ENCODE assay signal across 9 cellular contexts in genomic region chr22:46592390-46592872, GRCh38. TPM values are rescaled to one million over a fixed set of nuclear protein-coding genes. Genes with fewer than 3 reads are reported as not detected.
DNase-seq lines count a peak whose midpoint lies in the region; FAIRE-seq and TF ChIP-seq lines count a peak whose summit lies in the region.
"Had no signal": no experiment of that assay in that cellular context is flagged by ENCODE, and none has a peak within 500 bp of the region (broad histone marks: within the 10 kb centered on the region; RNA-seq: fewer than 3 reads in every experiment).

No MANE protein-coding gene starts in this region.

- peak overlapping the region; percentile 4 for H3K4me2 ChIP-seq in SU-DHL-6 (ENCODE audit: low read depth, low read length, poor library complexity, severe bottlenecking)
- H3K4me2 ChIP-seq in PC-9: no peak overlapping the region

- peaks cover 20% of the 10 kb centered on the region for H3K4me1 ChIP-seq in CD4-positive, alpha-beta memory T cell (ENCODE audit: insufficient read depth, low read length)
- H3K4me1 ChIP-seq in PC-9 (replicated peaks; ENCODE audit: insufficient read depth): peaks cover 23% of the 10 kb centered on the region

- intact Hi-C loops in CD4-positive, alpha-beta memory T cell (cut with micrococcal nuclease): no loop called here
- intact Hi-C loops in PC-9 (cut with micrococcal nuclease; ENCODE audit: unreplicated experiment): no loop called here

- H3K27ac Mint-ChIP-seq in CD4-positive, alpha-beta memory T cell: peak overlapping the region in 4 of 7 donors; percentile 47 to 70 (median 56)
- peak overlapping the region; percentile 78 for H3K27ac Mint-ChIP-seq in neural crest cell (ENCODE audit: unreplicated experiment)

- no peaks in the 10 kb centered on the region for H3F3A ChIP-seq in SU-DHL-6 (ENCODE audit: insufficient read depth)
- H3F3A ChIP-seq in PC-9 (ENCODE audit: insufficient read depth, low read depth): peaks cover 19% of the 10 kb centered on the region

- no peak overlapping the region for H3K27ac ChIP-seq in CD4-positive, alpha-beta memory T cell (ENCODE audit: low read depth, low read length)
- H3K27ac ChIP-seq in SU-DHL-6 (ENCODE audit: low read depth, low read length): no peak overlapping the region
- H3K27ac ChIP-seq in cingulate gyrus (ENCODE audit: low read depth, low read length): peak overlapping the region; percentile 65
- H3K27ac ChIP-seq in PC-9: no peak overlapping the region

- no TSS peak for BruUV-seq in PC-9 (replicated peaks; lab: Mats Ljungman, UMichigan)

- no peaks in the 10 kb centered on the region for H3K36me3 Mint-ChIP-seq in CD4-positive, alpha-beta memory T cell
- H3K36me3 Mint-ChIP-seq in neural crest cell (ENCODE audit: low read depth): no peaks in the 10 kb centered on the region

- H4K20me1 ChIP-seq in SU-DHL-6 (ENCODE audit: low read depth, low read length) (no peaks in the 10 kb centered on the region; the same call in 1 of the 2 replicates), PC-9 (ENCODE audit: insufficient read depth) (peaks cover 29% of the 10 kb centered on the region)

- CTCF ChIA-PET in CD4-positive, alpha-beta memory T cell (lab: Charles Lee; ENCODE audit: partially characterized antibody): no interaction called here
- CTCF ChIA-PET in PC-9 (lab: Charles Lee): no interaction called here

- H3K9ac ChIP-seq in SU-DHL-6 (ENCODE audit: low read length): no peak overlapping the region

- H3K9me2 ChIP-seq in SU-DHL-6 (replicated peaks; ENCODE audit: insufficient read depth, low read length) (no peaks in the 10 kb centered on the region), PC-9 (ENCODE audit: insufficient read depth) (no peaks in the 10 kb centered on the region)

- H3K27me3 Mint-ChIP-seq in CD4-positive, alpha-beta memory T cell: no peaks in the 10 kb centered on the region
- no peaks in the 10 kb centered on the region for H3K27me3 Mint-ChIP-seq in neural crest cell (ENCODE audit: low read depth)

- H3K79me2 ChIP-seq in SU-DHL-6 (ENCODE audit: insufficient read depth, low read length) (no peaks in the 10 kb centered on the region), PC-9 (ENCODE audit: low read depth) (peaks cover 3% of the 10 kb centered on the region; the same call in 1 of the 2 replicates)

- no peaks in the 10 kb centered on the region for H3K9me3 ChIP-seq in CD4-positive, alpha-beta memory T cell (ENCODE audit: control insufficient read depth in 1 of 2, low read length in 2 of 2)
- H3K9me3 ChIP-seq in SU-DHL-6 (ENCODE audit: insufficient read depth, low read length): no peaks in the 10 kb centered on the region
- no peaks in the 10 kb centered on the region for H3K9me3 ChIP-seq in PC-9 (ENCODE audit: insufficient read depth, low read depth)

- no peaks in the 10 kb centered on the region for H3K9me3 Mint-ChIP-seq in CD4-positive, alpha-beta memory T cell
- H3K9me3 Mint-ChIP-seq in neural crest cell: no peaks in the 10 kb centered on the region

- TF ChIP-seq POLR2A in H54 (IDR thresholded peaks at IDR 0.05; ENCODE audit: low read depth, low read length): no peak

- H3K4me1 Mint-ChIP-seq in CD4-positive, alpha-beta memory T cell: peaks cover 8 to 23% (median 14%) of the 10 kb centered on the region in 4 donors
- H3K4me1 Mint-ChIP-seq in neural crest cell: peaks cover 11% of the 10 kb centered on the region

- H3K4me3 Mint-ChIP-seq in CD4-positive, alpha-beta memory T cell: peak overlapping the region in 7 of 8 donors; percentile 42 to 73 (median 61)
- no peak overlapping the region for H3K4me3 Mint-ChIP-seq in neural crest cell

- H2AFZ ChIP-seq in SU-DHL-6 (ENCODE audit: low read depth, low read length, severe bottlenecking) (no peak overlapping the region), PC-9 (no peak overlapping the region)

- peak in 4 of 5 donors; percentile 16 to 57 (median 24) for DNase-seq in CD4-positive, alpha-beta memory T cell
- DNase-seq in H54 (ENCODE audit: insufficient read length, low spot score): peak; percentile 76
- DNase-seq in neural crest cell (ENCODE audit: low read depth, low spot score): no peak
- no peak for DNase-seq in PC-9
- no peak for DNase-seq in cerebellum (ENCODE audit: low spot score)
- no peak for DNase-seq in NCI-H2029 (lab: John Stamatoyannopoulos, UW)

- H3K27me3 ChIP-seq in CD4-positive, alpha-beta memory T cell (ENCODE audit: insufficient read depth, low read length): no peaks in the 10 kb centered on the region
- no peaks in the 10 kb centered on the region for H3K27me3 ChIP-seq in SU-DHL-6 (ENCODE audit: low read length)
- H3K27me3 ChIP-seq in PC-9 (ENCODE audit: insufficient read depth, low read depth): no peaks in the 10 kb centered on the region

- no peak overlapping the region for H3K4me3 ChIP-seq in CD4-positive, alpha-beta memory T cell (ENCODE audit: low read length in 2 of 2)
- no peak overlapping the region for H3K4me3 ChIP-seq in SU-DHL-6 (ENCODE audit: insufficient read depth, low read length, poor library complexity, severe bottlenecking)
- no peak overlapping the region for H3K4me3 ChIP-seq in PC-9

- peak; percentile 61 for FAIRE-seq in H54 (lab: Jason Lieb, UNC)
- FAIRE-seq: H1 had no signal

- TF ChIP-seq CTCF in SU-DHL-6 (IDR thresholded peaks at IDR 0.05; ENCODE audit: insufficient read depth, low read length, poor library complexity, severe bottlenecking) (no peak), neural crest cell (conservative IDR thresholded peaks at IDR 0.05) (no peak), PC-9 (conservative IDR thresholded peaks at IDR 0.05) (no peak)

- H3K36me3 ChIP-seq in CD4-positive, alpha-beta memory T cell (ENCODE audit: insufficient read depth, low read length): no peaks in the 10 kb centered on the region
- H3K36me3 ChIP-seq in SU-DHL-6 (ENCODE audit: low read length) (no peaks in the 10 kb centered on the region), PC-9 (ENCODE audit: low read depth) (no peaks in the 10 kb centered on the region)

- POLR2A ChIA-PET in CD4-positive, alpha-beta memory T cell (lab: Charles Lee; ENCODE audit: partially characterized antibody): no interaction called here
- POLR2A ChIA-PET in PC-9 (lab: Charles Lee; ENCODE audit: unreplicated experiment): no interaction called here

RNA-seq across cellular contexts. Expression of gene GRAMD4, which starts 27.8 kb away (rescaled TPM):
- 10 to 100 TPM; 16.1 to 19.6 TPM for total RNA-seq in CD4-positive, alpha-beta memory T cell
- polyA plus RNA-seq in CD4-positive, alpha-beta memory T cell: 1 to 10 TPM in 1 of 2 donors, under 1 TPM in 1; 0.73 to 7.2 TPM
- total RNA-seq in neural crest cell: 32.3 and 34.1 TPM in 2 replicates
- 36.4 and 38.2 TPM in 2 replicates for total RNA-seq in PC-9 (2021)
- total RNA-seq in cerebellum: 36.7 TPM

RNA-seq across cellular contexts. Expression of gene CELSR1, which starts 55.0 kb away (rescaled TPM):
- total RNA-seq in CD4-positive, alpha-beta memory T cell: 1 to 10 TPM in 1 of 2 experiments, under 1 TPM in 1; 0.94 to 1.1 TPM
- under 1 TPM; 0.47 to 0.67 TPM for polyA plus RNA-seq in CD4-positive, alpha-beta memory T cell
- total RNA-seq in neural crest cell: 5.1 and 5.4 TPM in 2 replicates
- 37.6 and 55.4 TPM in 2 replicates for total RNA-seq in PC-9 (2021)
- total RNA-seq in cerebellum: 7.8 TPM

Comparison
In these comparisons a context has a peak if more than half of its experiments do, and no peak if none do; other contexts are left out.
1. DNase-seq: peak in CD4-positive, alpha-beta memory T cell (4 of 5) and H54 (single experiment); none in neural crest cell (single experiment), PC-9 (0 of 2), cerebellum (single experiment) and NCI-H2029 (single experiment).